In genomic region chr3:24110051-24110450, GRCh38 we compare ENCODE assay signal across 25 cellular contexts.
"Had no signal": no experiment of that assay in that cellular context is flagged by ENCODE, and none has a peak within 500 bp of the region (broad histone marks: within the 10 kb centered on the region; RNA-seq: fewer than 3 reads in every experiment).

No MANE protein-coding gene starts in this region.

- DNase-seq: activated CD4-positive, alpha-beta T cell treated with anti-CD3 and anti-CD28 coated beads, Interleukin-2, amount 50 U/mL, for 1 hour; activated CD4-positive, CD25-positive, alpha-beta regulatory T cell treated with anti-CD3 and anti-CD28 coated beads, Interleukin-2, amount 50 U/mL, for 72 hours; activated CD8-positive, alpha-beta memory T cell treated with anti-CD3 and anti-CD28 coated beads, Interleukin-2, amount 50 U/mL, for 4 hours; activated effector memory CD4-positive, alpha-beta T cell treated with anti-CD3 and anti-CD28 coated beads, Interleukin-2, amount 50 U/mL, for 16 hours; activated naive CD4-positive, alpha-beta T cell treated with anti-CD3 and anti-CD28 coated beads, Interleukin-2, amount 50 U/mL, for 16 hours; activated T-cell treated with anti-CD3 and anti-CD28 coated beads, Interleukin-2, amount 50 U/mL, for 72 hours; cortex of kidney; effector CD4-positive, alpha-beta T cell; esophagus squamous epithelium; heart left ventricle; kidney glomerular epithelial cell; left ventricle myocardium inferior; naive B cell; stimulated activated CD4-positive, alpha-beta T cell treated with anti-CD3 and anti-CD28 coated beads, Interleukin-15, amount 100 ng/mL, for 24 hours; stimulated activated CD4-positive, alpha-beta T cell treated with anti-CD3 and anti-CD28 coated beads, Interleukin-2, amount 100 ng/mL, for 48 hours; stimulated activated naive CD8-positive, alpha-beta T cell treated with anti-CD3 and anti-CD28 coated beads, Interleukin-15, amount 100 ng/mL, for 72 hours; T-helper 2 cell; testis had no signal

- H3K9me3 Mint-ChIP-seq: activated T-cell treated with anti-CD3 and anti-CD28 coated beads, Interleukin-2, amount 50 U/mL, for 72 hours; memory B cell; neural progenitor cell; stimulated activated naive CD8-positive, alpha-beta T cell treated with anti-CD3 and anti-CD28 coated beads, Interleukin-15, amount 100 ng/mL, for 72 hours had no signal

- ATAC-seq: activated T-cell treated with anti-CD3 and anti-CD28 coated beads, Interleukin-2, amount 50 U/mL, for 72 hours; gastroesophageal sphincter; heart left ventricle; stimulated activated naive CD8-positive, alpha-beta T cell treated with anti-CD3 and anti-CD28 coated beads, Interleukin-15, amount 100 ng/mL, for 72 hours had no signal

- H3K4me1 Mint-ChIP-seq: naive B cell; neural progenitor cell; stimulated activated naive CD8-positive, alpha-beta T cell treated with anti-CD3 and anti-CD28 coated beads, Interleukin-15, amount 100 ng/mL, for 72 hours had no signal

- H3K27me3 Mint-ChIP-seq: stimulated activated naive CD8-positive, alpha-beta T cell treated with anti-CD3 and anti-CD28 coated beads, Interleukin-15, amount 100 ng/mL, for 72 hours; type B pancreatic cell had no signal

- H3K36me3 Mint-ChIP-seq: memory B cell, naive B cell, neural progenitor cell, type B pancreatic cell had no signal

- H3K27ac Mint-ChIP-seq: activated T-cell treated with anti-CD3 and anti-CD28 coated beads, Interleukin-2, amount 50 U/mL, for 72 hours; memory B cell; naive B cell; neural progenitor cell; progenitor cell of endocrine pancreas; stimulated activated naive CD8-positive, alpha-beta T cell treated with anti-CD3 and anti-CD28 coated beads, Interleukin-15, amount 100 ng/mL, for 72 hours; type B pancreatic cell had no signal

- H3K4me3 ChIP-seq: ascending aorta, esophagus squamous epithelium, gastroesophageal sphincter, heart left ventricle, left ventricle myocardium inferior, neural progenitor cell, skin epidermis, testis had no signal

- H3K4me3 Mint-ChIP-seq: activated T-cell treated with anti-CD3 and anti-CD28 coated beads, Interleukin-2, amount 50 U/mL, for 72 hours; memory B cell; naive B cell; neural progenitor cell; stimulated activated naive CD8-positive, alpha-beta T cell treated with anti-CD3 and anti-CD28 coated beads, Interleukin-15, amount 100 ng/mL, for 72 hours; type B pancreatic cell had no signal
